In genomic region chr1:84996846-84997666, GRCh38 we compare ENCODE assay signal across 8 cellular contexts. TPM values are rescaled to one million over a fixed set of nuclear protein-coding genes. Genes with fewer than 3 reads are reported as not detected.
A peak's percentile ranks its signal among the peaks of the same experiment; 100 is the strongest.
DNase-seq lines count a peak whose midpoint lies in the region; ATAC-seq and TF ChIP-seq lines count a peak whose summit lies in the region.

TSS of gene MCOLN2 (minus strand) at chr1:84997113. CDS start at chr1:84996872, 241 bp downstream.

- peak within 1 kb of the TSS; percentile 79 for H3K4me2 ChIP-seq in OCI-LY7 (ENCODE audit: low read length)

- peaks cover 32% of the 10 kb centered on the region for H3K4me1 Mint-ChIP-seq in CD4-positive, alpha-beta T cell (ENCODE audit: low read depth)

- H3K79me2 ChIP-seq in OCI-LY7 (ENCODE audit: insufficient read depth, low read depth, low read length) = peaks cover 57% of the 10 kb centered on the region

- no peaks in the 10 kb centered on the region for H3K9me3 ChIP-seq in CD4-positive, alpha-beta T cell (ENCODE audit: control insufficient read depth, low read length)
- H3K9me3 ChIP-seq in OCI-LY7 (ENCODE audit: low read length) = no peaks in the 10 kb centered on the region
- H3K9me3 ChIP-seq in left ventricle myocardium inferior (replicated peaks) = no peaks in the 10 kb centered on the region

- H3K4me1 ChIP-seq in OCI-LY7 (ENCODE audit: insufficient read depth, low read length, poor library complexity, severe bottlenecking) (peaks cover 54% of the 10 kb centered on the region), left ventricle myocardium inferior (peaks cover 25% of the 10 kb centered on the region)

- CTCF ChIA-PET in CD4-positive, alpha-beta T cell (lab: Charles Lee) = no interaction called here
- CTCF ChIA-PET in OCI-LY7 (lab: Charles Lee; ENCODE audit: unreplicated experiment) = no interaction called here

- H2AFZ ChIP-seq in OCI-LY7 (ENCODE audit: low read length) = peak within 1 kb of the TSS; percentile 62; the same call in 1 of the 2 replicates

- H3K4me3 ChIP-seq in OCI-LY7 (ENCODE audit: low read depth, low read length, poor library complexity, severe bottlenecking) = peak within 1 kb of the TSS; percentile 83
- H3K4me3 ChIP-seq in left ventricle myocardium inferior = peak within 1 kb of the TSS; percentile 79

- ATAC-seq in CD4-positive, alpha-beta T cell (ENCODE audit: poor library complexity) = peak; percentile 74
- peak; percentile 48 for ATAC-seq in GM19025 (IDR thresholded peaks at IDR 0.05; ENCODE audit: low read depth, unreplicated experiment)
- peak; percentile 56 for ATAC-seq in HG03175 (IDR thresholded peaks at IDR 0.05; ENCODE audit: unreplicated experiment)

- H3K9me2 ChIP-seq in OCI-LY7 (ENCODE audit: insufficient read depth, low read length) = no peaks in the 10 kb centered on the region

- H3K27ac ChIP-seq in CD4-positive, alpha-beta T cell (ENCODE audit: low read depth, low read length) = no peak within 1 kb of the TSS
- H3K27ac ChIP-seq in OCI-LY7 (ENCODE audit: low read depth, low read length, poor library complexity, severe bottlenecking) (peak within 1 kb of the TSS; percentile 92), left ventricle myocardium inferior (replicated peaks) (no peak within 1 kb of the TSS)

- H4K20me1 ChIP-seq in OCI-LY7 (ENCODE audit: insufficient read depth, low read length) = peaks cover 8% of the 10 kb centered on the region; the same call in 1 of the 2 replicates

- H3K36me3 Mint-ChIP-seq in CD4-positive, alpha-beta T cell (ENCODE audit: low read depth) = no peaks in the 10 kb centered on the region

- TF ChIP-seq CTCF in CD4-positive, alpha-beta T cell (IDR thresholded peaks at IDR 0.05) = no peak
- TF ChIP-seq CTCF in OCI-LY7 (conservative IDR thresholded peaks at IDR 0.05; ENCODE audit: low read length) = no peak
- peak; percentile 14 for TF ChIP-seq CTCF in left ventricle myocardium inferior (IDR thresholded peaks at IDR 0.05; ENCODE audit: borderline replicate concordance)

- peak within 1 kb of the TSS; percentile 92 for H3K4me3 Mint-ChIP-seq in CD4-positive, alpha-beta T cell

- H3K27me3 ChIP-seq in CD4-positive, alpha-beta T cell (ENCODE audit: control insufficient read depth, insufficient read depth, low read length) = peaks cover 36% of the 10 kb centered on the region
- peaks cover 62% of the 10 kb centered on the region for H3K27me3 ChIP-seq in left ventricle myocardium inferior (ENCODE audit: low read depth)

- H3K27ac Mint-ChIP-seq in CD4-positive, alpha-beta T cell = peak within 1 kb of the TSS; percentile 18

- POLR2A ChIA-PET in CD4-positive, alpha-beta T cell (lab: Charles Lee) = interaction anchor here (1.1 kb wide), 1 partner anchor 52 kb away, joined by 4 read pairs; no protein-coding TSS in a partner anchor
- POLR2A ChIA-PET in OCI-LY7 (lab: Charles Lee) = interaction anchor here (1.9 to 3.4 kb wide), 2 partner anchors 21 to 26 kb away, joined by 5 to 30 read pairs; no protein-coding TSS in a partner anchor

- no TSS peak for BruUV-seq in OCI-LY7 (replicated peaks; lab: Mats Ljungman, UMichigan)

- DNase-seq in CD4-positive, alpha-beta T cell = peak in 9 of 10 experiments; percentile 7 to 54 (median 42)
- peak; percentile 80 for DNase-seq in OCI-LY7 (ENCODE audit: low spot score)
- peak; percentile 58 for DNase-seq in activated naive CD4-positive, alpha-beta T cell treated with Interleukin-2 at 50 U/mL for 16 hours
- DNase-seq in left ventricle myocardium inferior = peak; percentile 44
- peak; percentile 71 for DNase-seq in retina
- no peak for DNase-seq in foreskin melanocyte

- no peaks in the 10 kb centered on the region for H3K9me3 Mint-ChIP-seq in CD4-positive, alpha-beta T cell

- intact Hi-C loops in CD4-positive, alpha-beta T cell (cut with DNase I, micrococcal nuclease) = loop anchor here (2.0 to 5.0 kb wide), 2 partner anchors 50 to 52 kb away; no protein-coding TSS in a partner anchor
- intact Hi-C loops in OCI-LY7 (cut with micrococcal nuclease; ENCODE audit: unreplicated experiment) = loop anchor here (2.0 to 10.0 kb wide), 4 partner anchors 260 to 692 kb away; partner anchors contain the start of genes BCL10, C1orf52, SAMD13 and SSX2IP
- intact Hi-C loops in left ventricle myocardium inferior (cut with micrococcal nuclease) = no loop called here

- peaks cover 26% of the 10 kb centered on the region for H3K36me3 ChIP-seq in OCI-LY7 (ENCODE audit: insufficient read depth, low read length)
- H3K36me3 ChIP-seq in left ventricle myocardium inferior = no peaks in the 10 kb centered on the region

- H3K27me3 Mint-ChIP-seq in CD4-positive, alpha-beta T cell = peaks cover 55% of the 10 kb centered on the region

RNA-seq across cellular contexts. Expression of gene MCOLN2, which starts in this region (rescaled TPM):
- total RNA-seq in CD4-positive, alpha-beta T cell = 1 to 10 TPM; 9.7 TPM
- 188 and 262 TPM in 2 replicates for total RNA-seq in OCI-LY7 (2014; rRNA removed; shearing (Covaris generic))
- total RNA-seq in OCI-LY7 (2022) (103 and 104 TPM in 2 replicates), left ventricle myocardium inferior (0.19 TPM)

Comparison
In these comparisons a context has a peak if more than half of its experiments do, and no peak if none do; other contexts are left out.
1. RNA of gene MCOLN2 (total RNA-seq): 103 to 262 TPM in OCI-LY7; 9.7 TPM in CD4-positive, alpha-beta T cell and 0.19 TPM in left ventricle myocardium inferior (single experiment); every median in the first group is over 4 times any median in the second.
2. Peak in DNase-seq and H3K4me3 ChIP-seq in left ventricle myocardium inferior; RNA of the gene not detected or under 1 TPM.
3. Peak in every context shown above with its lines, with median percentiles within 50 percentile points of each other: ATAC-seq.